ENCODE assay signal across 26 cellular contexts in the genomic region with DNA sequence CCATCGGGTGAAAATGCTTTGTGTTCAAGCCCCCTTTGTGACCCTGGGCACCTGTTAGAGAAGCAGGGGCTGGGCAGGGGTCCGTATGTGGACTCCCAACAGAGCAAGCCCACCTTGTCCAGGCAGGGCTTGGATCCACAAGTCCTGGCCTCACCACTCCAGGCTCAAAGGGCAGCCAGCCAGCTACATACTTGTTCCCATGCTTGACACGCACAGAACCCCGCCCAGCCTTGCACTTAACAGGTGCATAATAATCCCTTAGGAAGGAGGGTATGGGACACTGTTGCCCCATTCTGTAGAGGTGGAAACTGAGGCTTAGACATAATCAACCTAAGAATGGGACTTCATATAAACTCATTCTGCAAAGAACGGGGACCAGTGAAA.
DNase-seq lines count a peak whose midpoint lies in the region; ATAC-seq and TF ChIP-seq lines count a peak whose summit lies in the region.
"Had no signal": no experiment of that assay in that cellular context is flagged by ENCODE, and none has a peak within 500 bp of the region (broad histone marks: within the 10 kb centered on the region; RNA-seq: fewer than 3 reads in every experiment).

No MANE protein-coding gene starts in this region.

- H3K27ac ChIP-seq in Karpas-422 (ENCODE audit: low read length) (no peak overlapping the region), duodenal mucosa (ENCODE audit: low read depth, low read length) (peak overlapping the region; percentile 68), right lobe of liver (peak overlapping the region in 2 of 3 donors; percentile 84 to 90), stomach (peak overlapping the region; percentile 55 to 81 (median 72))
- H3K27ac ChIP-seq: sigmoid colon, SJCRH30, WERI-Rb-1 had no signal

- peak overlapping the region; percentile 10 for H3K4me2 ChIP-seq in Karpas-422 (ENCODE audit: low read depth, low read length, poor library complexity, severe bottlenecking)

- DNase-seq in Karpas-422: no peak
- peak in 1 of 3 donors; percentile 64 for DNase-seq in right lobe of liver
- DNase-seq in stomach: peak; percentile 82
- no peak for DNase-seq in cerebellar nuclear complex (lab: John Stamatoyannopoulos, UW)
- no peak for DNase-seq in NCI-H69 (lab: John Stamatoyannopoulos, UW)
- DNase-seq: activated CD4-positive, alpha-beta T cell treated with anti-CD3 and anti-CD28 coated beads, Interleukin-2, amount 10 ng/mL, durations not matched to agents 24 days and 14 days; activated CD8-positive, alpha-beta memory T cell treated with anti-CD3 and anti-CD28 coated beads for 24 hours; activated naive CD4-positive, alpha-beta T cell treated with anti-CD3 and anti-CD28 coated beads, Interleukin-2, amount 50 U/mL, for 16 hours; activated T-cell treated with anti-CD3 and anti-CD28 coated beads for 4 hours; amygdala; Caco-2; effector memory CD8-positive, alpha-beta T cell; erythroblast; mesendoderm; NCI-H1417; NCI-H2081 treated with DMSO at 0.1 percent for 48 hours; NCI-H345; NCI-H774; sigmoid colon; SJCRH30; stimulated activated CD4-positive, alpha-beta T cell treated with anti-CD3 and anti-CD28 coated beads, Interleukin-4, amount 100 ng/mL, for 4 hours; T1000; trophoblast cell; WERI-Rb-1 had no signal

- 100% methylated on average over 1 of the region's 5 CpGs for WGBS in right lobe of liver (ENCODE audit: insufficient coverage, low coverage, low lambda C conversion rate, missing lambda C conversion rate)
- WGBS in stomach, 5 donors: 42 to 56% (median 45%) methylated on average over 4 to 5 of the region's 5 CpGs

- H3K9me3 ChIP-seq in Karpas-422 (ENCODE audit: low read length): no peaks in the 10 kb centered on the region
- no peaks in the 10 kb centered on the region for H3K9me3 ChIP-seq in duodenal mucosa (ENCODE audit: control insufficient read depth in 1 of 2, low read length in 2 of 2)
- no peaks in the 10 kb centered on the region for H3K9me3 ChIP-seq in right lobe of liver
- no peaks in the 10 kb centered on the region for H3K9me3 ChIP-seq in stomach
- H3K9me3 ChIP-seq: Caco-2, sigmoid colon, SJCRH30 had no signal

- H3K4me1 ChIP-seq in Karpas-422 (ENCODE audit: low read length) (peaks cover 49% of the 10 kb centered on the region), duodenal mucosa (ENCODE audit: control insufficient read depth in 1 of 2, insufficient read depth in 2 of 2, low read length in 2 of 2) (peaks cover 14 to 15% of the 10 kb centered on the region in 2 donors), right lobe of liver (peaks cover 0 to 52% (median 24%) of the 10 kb centered on the region in 4 donors), stomach (peaks cover 21 to 60% (median 39%) of the 10 kb centered on the region in 4 donors)
- H3K4me1 ChIP-seq: SJCRH30 had no signal

- no peak for ATAC-seq in right lobe of liver
- no peak for ATAC-seq in GM21390 (IDR thresholded peaks at IDR 0.05; ENCODE audit: unreplicated experiment)
- ATAC-seq: effector memory CD8-positive, alpha-beta T cell had no signal

- H3K4me3 ChIP-seq in Karpas-422 (ENCODE audit: low read length) (no peak overlapping the region), duodenal mucosa (ENCODE audit: low read depth in 1 of 2, low read length in 2 of 2) (peak overlapping the region in 1 of 2 donors; percentile 13), right lobe of liver (no peak overlapping the region), stomach (no peak overlapping the region)
- H3K4me3 ChIP-seq: sigmoid colon, SJCRH30 had no signal

- intact Hi-C loops in right lobe of liver (cut with DNase I): no loop called here
- intact Hi-C loops in stomach (cut with DNase I; ENCODE audit: low total_unique reads): no loop called here

- H3K9ac ChIP-seq in Karpas-422 (ENCODE audit: low read length) (no peak overlapping the region), duodenal mucosa (ENCODE audit: low read depth in 1 of 2, low read length in 2 of 2) (peak overlapping the region in 1 of 2 donors; percentile 30)

- TF ChIP-seq EP300 in stomach (IDR thresholded peaks at IDR 0.05): no peak

- TF ChIP-seq POLR2A in right lobe of liver (IDR thresholded peaks at IDR 0.05) (no peak), stomach (IDR thresholded peaks at IDR 0.05) (no peak)

- no peaks in the 10 kb centered on the region for H3K27me3 ChIP-seq in Karpas-422 (ENCODE audit: low read length)
- no peaks in the 10 kb centered on the region for H3K27me3 ChIP-seq in duodenal mucosa (ENCODE audit: control insufficient read depth in 1 of 2, insufficient read depth in 2 of 2, low read length in 2 of 2)
- H3K27me3 ChIP-seq in right lobe of liver: no peaks in the 10 kb centered on the region
- no peaks in the 10 kb centered on the region for H3K27me3 ChIP-seq in stomach
- H3K27me3 ChIP-seq: sigmoid colon, SJCRH30 had no signal

- H2AFZ ChIP-seq in Karpas-422 (ENCODE audit: low read length): no peak overlapping the region

- H3K36me3 ChIP-seq in Karpas-422 (ENCODE audit: insufficient read depth, low read length) (no peaks in the 10 kb centered on the region), duodenal mucosa (ENCODE audit: control insufficient read depth in 1 of 2, insufficient read depth in 2 of 2, low read length in 2 of 2) (no peaks in the 10 kb centered on the region), right lobe of liver (no peaks in the 10 kb centered on the region), stomach (no peaks in the 10 kb centered on the region)
- H3K36me3 ChIP-seq: sigmoid colon, SJCRH30, WERI-Rb-1 had no signal

- TF ChIP-seq CTCF in right lobe of liver (IDR thresholded peaks at IDR 0.05) (no peak), stomach (IDR thresholded peaks at IDR 0.05) (no peak)

- H3K9me2 ChIP-seq in Karpas-422 (replicated peaks; ENCODE audit: insufficient read depth, low read length): no peaks in the 10 kb centered on the region

- no peaks in the 10 kb centered on the region for H3K79me2 ChIP-seq in Karpas-422 (ENCODE audit: low read length)

- peaks cover 6% of the 10 kb centered on the region; the same call in 1 of the 2 replicates for H4K20me1 ChIP-seq in Karpas-422 (ENCODE audit: insufficient read depth, low read depth, low read length)
